ENCODE assay signal across 25 cellular contexts in the genomic region with DNA sequence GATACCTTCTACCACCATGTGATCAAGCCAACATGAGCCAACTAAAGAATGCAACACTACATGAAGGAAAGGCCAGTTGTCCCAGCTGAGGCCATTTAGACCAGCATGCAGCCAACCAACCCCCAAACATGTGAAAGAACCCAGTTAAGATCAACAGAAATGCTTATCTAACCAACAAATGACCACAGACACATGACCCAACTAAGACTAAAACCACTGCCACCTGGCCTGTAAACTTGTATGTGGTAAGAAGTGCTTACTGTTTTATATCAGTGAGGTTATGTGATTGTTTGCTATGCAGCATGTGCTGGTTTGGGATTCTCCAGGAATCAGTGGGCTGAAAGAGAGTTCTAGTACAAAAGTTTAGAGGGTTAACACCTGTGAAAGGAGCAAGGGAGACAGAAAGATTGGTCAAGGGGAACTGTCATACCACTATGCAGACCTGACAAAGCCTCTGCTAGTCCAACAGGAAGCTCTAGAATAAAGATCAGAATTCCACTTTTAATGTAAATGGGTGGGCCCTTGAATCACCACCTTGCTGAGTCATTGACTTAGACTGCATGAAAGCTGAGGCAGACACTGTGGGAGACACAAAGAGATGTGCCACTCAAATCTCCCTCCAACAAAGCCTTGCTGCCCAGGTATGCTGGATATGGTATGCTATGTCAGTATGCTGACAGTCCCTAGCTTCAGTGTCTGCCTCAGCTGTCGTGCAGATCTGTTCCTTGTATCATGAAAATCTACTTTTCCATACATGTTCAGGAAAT. TPM values are rescaled to one million over a fixed set of nuclear protein-coding genes. Genes with fewer than 3 reads are reported as not detected.
DNase-seq lines count a peak whose midpoint lies in the region; TF ChIP-seq lines count a peak whose summit lies in the region.
"Had no signal": no experiment of that assay in that cellular context is flagged by ENCODE, and none has a peak within 500 bp of the region (broad histone marks: within the 10 kb centered on the region; RNA-seq: fewer than 3 reads in every experiment).

No MANE protein-coding gene starts in this region.

- no peaks in the 10 kb centered on the region for H3K27me3 Mint-ChIP-seq in neural crest cell (ENCODE audit: low read depth)

- H3K4me3 Mint-ChIP-seq in neural crest cell = no peak overlapping the region
- H3K4me3 Mint-ChIP-seq: activated CD8-positive, alpha-beta memory T cell treated with anti-CD3 and anti-CD28 coated beads, Interleukin-2, amount 10 ng/mL, durations not matched to agents 7 days and 5 days; stimulated activated naive B cell treated with anti-CD40 and anti-IgM and Interleukin-4, amounts not matched to agents 10 μg/mL and 1 μg/mL and 100 μg/mL, for 72 hours had no signal

- TF ChIP-seq CTCF in neural crest cell (conservative IDR thresholded peaks at IDR 0.05) = no peak

- H3K9me3 Mint-ChIP-seq in neural crest cell = no peaks in the 10 kb centered on the region

- H3K27ac Mint-ChIP-seq in neural crest cell (ENCODE audit: unreplicated experiment) = peak overlapping the region; percentile 6
- H3K27ac Mint-ChIP-seq: activated CD8-positive, alpha-beta memory T cell treated with anti-CD3 and anti-CD28 coated beads, Interleukin-2, amount 10 ng/mL, durations not matched to agents 7 days and 5 days; stimulated activated naive B cell treated with anti-CD40 and anti-IgM and Interleukin-4, amounts not matched to agents 10 μg/mL and 1 μg/mL and 100 μg/mL, for 72 hours had no signal

- DNase-seq in H4 (ENCODE audit: low spot score) = peak; percentile 55
- DNase-seq in RKO (ENCODE audit: low spot score) = peak; percentile 47
- peak; percentile 58 for DNase-seq in epithelial cell of prostate (ENCODE audit: low read depth, low spot score)
- DNase-seq in neural crest cell (ENCODE audit: low read depth, low spot score) = no peak
- no peak for DNase-seq in iPS-NIHi11 (ENCODE audit: low spot score)
- no peak for DNase-seq in AG20443 (ENCODE audit: low spot score)
- no peak for DNase-seq in caudate nucleus (lab: John Stamatoyannopoulos, UW)
- no peak for DNase-seq in GOT3 (lab: John Stamatoyannopoulos, UW)
- DNase-seq: activated CD4-positive, CD25-positive, alpha-beta regulatory T cell; activated CD8-positive, alpha-beta memory T cell treated with anti-CD3 and anti-CD28 coated beads, Interleukin-2, amount 10 ng/mL, durations not matched to agents 7 days and 5 days; activated effector memory CD4-positive, alpha-beta T cell treated with anti-CD3 and anti-CD28 coated beads, Interleukin-2, amount 50 U/mL, for 16 hours; DMS79 treated with DMSO at 0.1 percent for 48 hours; HCEC 1CT; KBM-7; NCI-H1436; NCI-H510A treated with DMSO at 0.1 percent for 48 hours; occipital lobe; RPMI8226; stimulated activated naive B cell treated with anti-CD40 and anti-IgM and Interleukin-4, amounts not matched to agents 10 μg/mL and 1 μg/mL and 100 μg/mL, for 72 hours had no signal

- no peaks in the 10 kb centered on the region for H3K36me3 Mint-ChIP-seq in neural crest cell (ENCODE audit: low read depth)
- H3K36me3 Mint-ChIP-seq: activated CD8-positive, alpha-beta memory T cell treated with anti-CD3 and anti-CD28 coated beads, Interleukin-2, amount 10 ng/mL, durations not matched to agents 7 days and 5 days had no signal

- peak overlapping the region; percentile 88 for H3K27ac ChIP-seq in epithelial cell of prostate
- H3K27ac ChIP-seq in caudate nucleus (ENCODE audit: low read depth, low read length) = no peak overlapping the region
- H3K27ac ChIP-seq: ascending aorta, BLaER1 had no signal

- H3K4me1 Mint-ChIP-seq in neural crest cell = no peaks in the 10 kb centered on the region
- H3K4me1 Mint-ChIP-seq: activated CD8-positive, alpha-beta memory T cell treated with anti-CD3 and anti-CD28 coated beads, Interleukin-2, amount 10 ng/mL, durations not matched to agents 7 days and 5 days; stimulated activated naive B cell treated with anti-CD40 and anti-IgM and Interleukin-4, amounts not matched to agents 10 μg/mL and 1 μg/mL and 100 μg/mL, for 72 hours had no signal

RNA-seq across cellular contexts. Expression of gene SH3D19, which starts 6.1 kb away (rescaled TPM):
- 4.4 and 8.6 TPM in 2 replicates for total RNA-seq in H4 (2014; rRNA removed; shearing (Covaris generic))
- 25.1 and 28.6 TPM in 2 replicates for total RNA-seq in neural crest cell
- total RNA-seq: activated CD8-positive, alpha-beta memory T cell treated with anti-CD3 and anti-CD28 coated beads, Interleukin-2, amount 10 ng/mL, durations not matched to agents 7 days and 5 days; T-helper 1 cell treated with Interleukin-12 subunit alpha and Interleukin-12 subunit beta and Interleukin-4 antibody, amounts not matched to agents 30 ng/mL and 1 ng/mL, for 36 hours had no signal

RNA-seq across cellular contexts. Expression of gene PRSS48, which starts 54.5 kb away (rescaled TPM):
- total RNA-seq in H4 (2014; rRNA removed; shearing (Covaris generic)) = not detected in 2 replicates
- not detected in 2 replicates for total RNA-seq in neural crest cell
- total RNA-seq: activated CD8-positive, alpha-beta memory T cell treated with anti-CD3 and anti-CD28 coated beads, Interleukin-2, amount 10 ng/mL, durations not matched to agents 7 days and 5 days; ascending aorta; frontal cortex; occipital lobe; skeletal muscle tissue; T-helper 1 cell treated with Interleukin-12 subunit alpha and Interleukin-12 subunit beta and Interleukin-4 antibody, amounts not matched to agents 30 ng/mL and 1 ng/mL, for 36 hours; urinary bladder had no signal

Comparison
In these comparisons a context has a peak if more than half of its experiments do, and no peak if none do; other contexts are left out.
1. DNase-seq: peak in H4 (single experiment), RKO (single experiment) and epithelial cell of prostate (single experiment); none in neural crest cell (single experiment), iPS-NIHi11 (single experiment), AG20443 (single experiment), caudate nucleus (0 of 61) and GOT3 (single experiment).